15 cellular contexts compared by ENCODE assay signal in genomic region chr2:212922701-212923100, GRCh38.
DNase-seq lines count a peak whose midpoint lies in the region; ATAC-seq and TF ChIP-seq lines count a peak whose summit lies in the region.
"Had no signal": no experiment of that assay in that cellular context is flagged by ENCODE, and none has a peak within 500 bp of the region (broad histone marks: within the 10 kb centered on the region; RNA-seq: fewer than 3 reads in every experiment).

No MANE protein-coding gene starts in this region.

- H3K4me1 ChIP-seq in breast epithelium = no peaks in the 10 kb centered on the region
- no peaks in the 10 kb centered on the region for H3K4me1 ChIP-seq in Peyer's patch
- H3K4me1 ChIP-seq: BLaER1 had no signal

- H3K9me3 ChIP-seq in breast epithelium (peaks cover 0 to 4% of the 10 kb centered on the region in 2 donors), Peyer's patch (no peaks in the 10 kb centered on the region)
- H3K9me3 ChIP-seq: BLaER1 had no signal

- H3K27ac ChIP-seq in breast epithelium = peak overlapping the region in 1 of 2 donors; percentile 49
- no peak overlapping the region for H3K27ac ChIP-seq in Peyer's patch
- H3K27ac ChIP-seq: 22Rv1, BLaER1 had no signal

- CTCF ChIA-PET in MCF 10A (lab: Yijun Ruan, JAX) = no interaction called here

- H3K27me3 ChIP-seq in breast epithelium = no peaks in the 10 kb centered on the region
- H3K27me3 ChIP-seq in Peyer's patch = no peaks in the 10 kb centered on the region
- H3K27me3 ChIP-seq: BLaER1 had no signal

- peaks cover 31% of the 10 kb centered on the region for H3K4me1 Mint-ChIP-seq in MCF 10A (ENCODE audit: insufficient read depth, unreplicated experiment)
- H3K4me1 Mint-ChIP-seq: CD8-positive, alpha-beta memory T cell had no signal

- intact Hi-C loops in MCF 10A (cut with micrococcal nuclease) (no loop called here), breast epithelium (cut with DNase I; ENCODE audit: low total_unique reads) (no loop called here)

- TF ChIP-seq POLR2A in breast epithelium (IDR thresholded peaks at IDR 0.05) = no peak
- no peak for TF ChIP-seq POLR2A in Peyer's patch (IDR thresholded peaks at IDR 0.05)

- no peak overlapping the region for H3K4me3 ChIP-seq in breast epithelium
- H3K4me3 ChIP-seq in epithelial cell of esophagus (ENCODE audit: low read length) = no peak overlapping the region
- no peak overlapping the region for H3K4me3 ChIP-seq in Peyer's patch
- H3K4me3 ChIP-seq: BLaER1 had no signal

- no peaks in the 10 kb centered on the region for H3K36me3 Mint-ChIP-seq in MCF 10A (ENCODE audit: insufficient read depth, unreplicated experiment)

- no peaks in the 10 kb centered on the region for H3K27me3 Mint-ChIP-seq in MCF 10A (ENCODE audit: insufficient read depth, unreplicated experiment)
- H3K27me3 Mint-ChIP-seq: CD8-positive, alpha-beta memory T cell had no signal

- BruUV-seq in MCF 10A (replicated peaks; lab: Mats Ljungman, UMichigan) = no TSS peak

- no peaks in the 10 kb centered on the region for H3K9me3 Mint-ChIP-seq in MCF 10A (ENCODE audit: unreplicated experiment)

- no peak overlapping the region for H3K4me3 Mint-ChIP-seq in MCF 10A (ENCODE audit: unreplicated experiment)
- H3K4me3 Mint-ChIP-seq: CD8-positive, alpha-beta memory T cell had no signal

- no peak for ATAC-seq in GM21381 (IDR thresholded peaks at IDR 0.05; ENCODE audit: unreplicated experiment)
- ATAC-seq: HCT116 had no signal

- TF ChIP-seq CTCF in MCF 10A (IDR thresholded peaks at IDR 0.05; ENCODE audit: unreplicated experiment) = no peak
- no peak for TF ChIP-seq CTCF in breast epithelium (IDR thresholded peaks at IDR 0.05)
- TF ChIP-seq CTCF in epithelial cell of esophagus (IDR thresholded peaks at IDR 0.05; ENCODE audit: insufficient read depth, low read depth, low read length, missing control alignments) = no peak
- TF ChIP-seq CTCF in Peyer's patch (IDR thresholded peaks at IDR 0.05) = no peak

- H3K27ac Mint-ChIP-seq in MCF 10A (ENCODE audit: low read depth, unreplicated experiment) = peak overlapping the region; percentile 96

- POLR2A ChIA-PET in MCF 10A (lab: Yijun Ruan, JAX) = no interaction called here

- no peak for DNase-seq in MCF 10A (ENCODE audit: unreplicated experiment)
- DNase-seq in breast epithelium (ENCODE audit: low spot score in 2 of 2) = no peak
- DNase-seq in epithelial cell of esophagus (ENCODE audit: low read depth) = peak; percentile 56
- peak; percentile 71 for DNase-seq in iris pigment epithelial cell (ENCODE audit: low read depth)
- DNase-seq in Peyer's patch = no peak
- no peak for DNase-seq in RPMI8226
- DNase-seq: AML-193; Caco-2; CD8-positive, alpha-beta memory T cell; DND-41; GF-D8 had no signal

- H3K36me3 ChIP-seq in breast epithelium (no peaks in the 10 kb centered on the region), Peyer's patch (no peaks in the 10 kb centered on the region)
- H3K36me3 ChIP-seq: BLaER1 had no signal

Comparison
In these comparisons a context has a peak if more than half of its experiments do, and no peak if none do; other contexts are left out.
1. DNase-seq: peak in epithelial cell of esophagus (single experiment) and iris pigment epithelial cell (single experiment); none in MCF 10A (single experiment), breast epithelium (0 of 2), Peyer's patch (0 of 3) and RPMI8226 (single experiment).